Comparison of ENCODE assay signal across 6 cellular contexts in the genomic region with DNA sequence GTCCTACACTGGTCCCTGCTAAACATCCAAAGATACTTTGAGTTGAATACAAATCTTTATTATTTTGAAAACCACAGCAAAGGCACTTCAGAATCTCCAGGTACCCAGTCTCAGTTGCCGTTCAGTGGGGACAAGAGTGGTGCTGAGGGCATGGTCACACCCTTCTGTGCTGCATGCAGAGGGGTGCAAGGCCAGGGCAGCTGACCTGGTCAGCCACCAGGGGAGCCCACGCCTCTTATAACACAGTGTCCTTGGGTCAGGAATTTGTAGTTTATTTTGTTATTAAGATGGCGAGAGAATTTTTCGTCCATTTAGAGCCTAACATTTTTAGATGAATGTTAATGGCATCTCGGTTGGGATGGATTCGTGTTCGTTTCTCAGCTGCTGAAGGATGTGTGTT. TPM values are rescaled to one million over a fixed set of nuclear protein-coding genes. Genes with fewer than 3 reads are reported as not detected.
"Had no signal": no experiment of that assay in that cellular context is flagged by ENCODE, and none has a peak within 500 bp of the region (broad histone marks: within the 10 kb centered on the region; RNA-seq: fewer than 3 reads in every experiment).

No MANE protein-coding gene starts in this region.

RNA-seq across cellular contexts. Expression of a gene that starts 16.0 kb away (rescaled TPM):
- total RNA-seq: H1, H7 had no signal

RNA-seq across cellular contexts. Expression of a gene that starts 23.5 kb away (rescaled TPM):
- total RNA-seq: GM23248, H1, H4, H7, H9, HFFc6 had no signal
- polyA plus RNA-seq: H1 had no signal
